Comparison of ENCODE assay signal across 21 cellular contexts in the genomic region with DNA sequence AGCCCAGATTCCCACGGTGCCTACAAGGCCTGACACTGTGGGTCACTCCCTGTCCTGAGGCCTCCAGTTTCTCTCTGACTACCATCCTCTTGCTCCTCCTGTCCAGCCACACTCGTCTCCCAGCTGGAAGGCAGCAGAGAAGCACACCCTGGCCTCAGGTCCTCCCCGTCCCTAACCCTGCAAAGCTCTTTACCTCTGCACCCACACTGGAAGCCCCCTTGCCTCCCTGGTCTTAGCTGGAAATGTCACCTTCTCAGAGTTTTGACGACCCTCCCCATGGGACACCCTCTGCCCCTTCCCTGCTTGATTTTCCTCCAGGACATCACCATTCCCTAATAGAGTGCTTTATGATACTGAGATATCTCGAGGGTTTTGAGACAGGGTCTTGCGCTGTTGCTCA. TPM values are rescaled to one million over a fixed set of nuclear protein-coding genes. Genes with fewer than 3 reads are reported as not detected.
DNase-seq lines count a peak whose midpoint lies in the region; ATAC-seq, FAIRE-seq and TF ChIP-seq lines count a peak whose summit lies in the region.
"Had no signal": no experiment of that assay in that cellular context is flagged by ENCODE, and none has a peak within 500 bp of the region (broad histone marks: within the 10 kb centered on the region; RNA-seq: fewer than 3 reads in every experiment).

No MANE protein-coding gene starts in this region.

- no peak overlapping the region for H3K14ac ChIP-seq in H1 (ENCODE audit: insufficient read length)

- H3K9ac ChIP-seq in H1 (replicated peaks in 1 of 4; ENCODE audit: extremely low read depth in 1 of 4, low read depth in 3 of 4, low read length in 3 of 4), result no peak overlapping the region

- peaks cover 0 to 9% of the 10 kb centered on the region in 2 donors for H3K27me3 Mint-ChIP-seq in natural killer cell treated with Interleukin-12 subunit alpha and Interleukin-12 subunit beta and Interleukin-15 and Interleukin-18, amount 100 ng/mL, for 72 hours
- peaks cover 0 to 9% of the 10 kb centered on the region in 2 donors for H3K27me3 Mint-ChIP-seq in natural killer cell (ENCODE audit: low read depth in 2 of 2)
- no peaks in the 10 kb centered on the region for H3K27me3 Mint-ChIP-seq in osteocyte (ENCODE audit: unreplicated experiment)
- no peaks in the 10 kb centered on the region for H3K27me3 Mint-ChIP-seq in stimulated activated memory B cell treated with anti-CD40 and anti-IgM and Interleukin-4, amounts not matched to agents 10 μg/mL and 1 μg/mL and 100 μg/mL, for 72 hours

- no peaks in the 10 kb centered on the region for H3K4me1 Mint-ChIP-seq in natural killer cell treated with Interleukin-12 subunit alpha and Interleukin-12 subunit beta and Interleukin-15 and Interleukin-18, amount 100 ng/mL, for 72 hours (ENCODE audit: low read depth in 2 of 2)
- H3K4me1 Mint-ChIP-seq in natural killer cell (no peaks in the 10 kb centered on the region), osteocyte (ENCODE audit: unreplicated experiment) (peaks cover 15% of the 10 kb centered on the region)
- peaks cover 21% of the 10 kb centered on the region for H3K4me1 Mint-ChIP-seq in stimulated activated memory B cell treated with anti-CD40 and anti-IgM and Interleukin-4, amounts not matched to agents 10 μg/mL and 1 μg/mL and 100 μg/mL, for 72 hours

- FAIRE-seq in H1 (lab: Jason Lieb, UNC), result no peak
- FAIRE-seq: GM12891, GM18507, H54 had no signal

- H2AK5ac ChIP-seq in H1 (ENCODE audit: low read depth, low read length), result 0 out of 2 replicates have a peak overlapping the region, but pooled peaks have one; percentile 82

- H3K23ac ChIP-seq in H1 (ENCODE audit: insufficient read length), result no peak overlapping the region

- POLR2A ChIA-PET in H1 (lab: Charles Lee; ENCODE audit: partially characterized antibody), result interaction anchor here (0.7 to 6.4 kb wide), 2 partner anchors 9 to 11 kb away, joined by 3 to 60 read pairs; a partner anchor contains a TSS

- TF ChIP-seq CTCF in natural killer cell (IDR thresholded peaks at IDR 0.05) (no peak), H1 (IDR thresholded peaks at IDR 0.05; ENCODE audit: control extremely low read depth in 1 of 3, insufficient read depth in 1 of 3, low read depth in 1 of 3, low read length in 3 of 3) (no peak), osteocyte (IDR thresholded peaks at IDR 0.05) (no peak)

- no peaks in the 10 kb centered on the region for H3K9me3 ChIP-seq in H1 (ENCODE audit: insufficient read depth in 2 of 2, low read depth in 1 of 2, low read length in 1 of 2)
- no peaks in the 10 kb centered on the region for H3K9me3 ChIP-seq in HAP-1
- H3K9me3 ChIP-seq: Caco-2 had no signal

- ATAC-seq in natural killer cell treated with Interleukin-12 subunit alpha and Interleukin-12 subunit beta and Interleukin-15 and Interleukin-18, amount 100 ng/mL, for 72 hours, result no peak
- no peak for ATAC-seq in natural killer cell
- no peak for ATAC-seq in stimulated activated memory B cell treated with anti-CD40 and anti-IgM and Interleukin-4, amounts not matched to agents 10 μg/mL and 1 μg/mL and 100 μg/mL, for 72 hours
- ATAC-seq: CD8-positive, alpha-beta T cell; GM23338; HCT116 had no signal

- TF ChIP-seq RAD21 in H1 (IDR thresholded peaks at IDR 0.05 in 1 of 2, conservative IDR thresholded peaks at IDR 0.05 in 1 of 2; ENCODE audit: low read depth in 2 of 2, low read length in 2 of 2), result no peak

- no peaks in the 10 kb centered on the region for H3K79me2 ChIP-seq in H1 (ENCODE audit: control insufficient read depth in 1 of 2, insufficient read depth in 2 of 2, low read length in 2 of 2)

- H3K27ac ChIP-seq in H1 (ENCODE audit: low read depth, low read length), result no peak overlapping the region

- no peaks in the 10 kb centered on the region for H3K9me3 Mint-ChIP-seq in natural killer cell treated with Interleukin-12 subunit alpha and Interleukin-12 subunit beta and Interleukin-15 and Interleukin-18, amount 100 ng/mL, for 72 hours
- no peaks in the 10 kb centered on the region for H3K9me3 Mint-ChIP-seq in natural killer cell
- no peaks in the 10 kb centered on the region for H3K9me3 Mint-ChIP-seq in osteocyte (ENCODE audit: unreplicated experiment)
- no peaks in the 10 kb centered on the region for H3K9me3 Mint-ChIP-seq in stimulated activated memory B cell treated with anti-CD40 and anti-IgM and Interleukin-4, amounts not matched to agents 10 μg/mL and 1 μg/mL and 100 μg/mL, for 72 hours
- H3K9me3 Mint-ChIP-seq: CD8-positive, alpha-beta T cell; GM23338 had no signal

- H3K36me3 ChIP-seq in H1 (ENCODE audit: control insufficient read depth in 2 of 4, insufficient read depth in 4 of 4, low read length in 3 of 4), result no peaks in the 10 kb centered on the region
- no peaks in the 10 kb centered on the region for H3K36me3 ChIP-seq in HAP-1 (replicated peaks)

- H4K20me1 ChIP-seq in H1 (replicated peaks in 1 of 2; ENCODE audit: control insufficient read depth in 1 of 2, insufficient read depth in 2 of 2, low read length in 2 of 2), result no peaks in the 10 kb centered on the region

- no peak overlapping the region for H3K56ac ChIP-seq in H1 (replicated peaks; ENCODE audit: insufficient read length, low read depth, low read length)

- no peak overlapping the region for H3K4me3 ChIP-seq in H1 (ENCODE audit: extremely low read depth in 1 of 4, insufficient read depth in 2 of 4, low read depth in 3 of 4, low read length in 4 of 4)
- no peak overlapping the region for H3K4me3 ChIP-seq in HAP-1
- H3K4me3 ChIP-seq: GM23338 had no signal

- peak overlapping the region; percentile 72; the same call in 1 of the 2 replicates for H2BK15ac ChIP-seq in H1 (ENCODE audit: low read length)

- H2BK20ac ChIP-seq in H1 (ENCODE audit: low read length), result 0 out of 2 replicates have a peak overlapping the region, but pooled peaks have one; percentile 72

- H3K4me1 ChIP-seq in H1 (replicated peaks in 1 of 4; ENCODE audit: control insufficient read depth in 3 of 4, insufficient read depth in 4 of 4, low read length in 3 of 4) (peaks cover 4 to 10% (median 6%) of the 10 kb centered on the region in 4 experiments; a peak in 6 of 7 replicates), HAP-1 (no peaks in the 10 kb centered on the region; the same call in 1 of the 2 replicates)
- H3K4me1 ChIP-seq: Caco-2 had no signal

- no peak overlapping the region for H3K4me2 ChIP-seq in H1 (ENCODE audit: insufficient read depth in 1 of 2, low read depth in 2 of 2, low read length in 2 of 2)
- H3K4me2 ChIP-seq: GM23338 had no signal

- H3K27ac Mint-ChIP-seq in natural killer cell treated with Interleukin-12 subunit alpha and Interleukin-12 subunit beta and Interleukin-15 and Interleukin-18, amount 100 ng/mL, for 72 hours, result no peak overlapping the region
- H3K27ac Mint-ChIP-seq in natural killer cell (no peak overlapping the region), osteocyte (ENCODE audit: unreplicated experiment) (no peak overlapping the region)
- peak overlapping the region; percentile 16 for H3K27ac Mint-ChIP-seq in stimulated activated memory B cell treated with anti-CD40 and anti-IgM and Interleukin-4, amounts not matched to agents 10 μg/mL and 1 μg/mL and 100 μg/mL, for 72 hours
- H3K27ac Mint-ChIP-seq: CD8-positive, alpha-beta T cell; GM23338 had no signal

- H3K36me3 Mint-ChIP-seq in natural killer cell treated with Interleukin-12 subunit alpha and Interleukin-12 subunit beta and Interleukin-15 and Interleukin-18, amount 100 ng/mL, for 72 hours, result no peaks in the 10 kb centered on the region
- H3K36me3 Mint-ChIP-seq in natural killer cell, result no peaks in the 10 kb centered on the region
- no peaks in the 10 kb centered on the region for H3K36me3 Mint-ChIP-seq in osteocyte (ENCODE audit: unreplicated experiment)
- no peaks in the 10 kb centered on the region for H3K36me3 Mint-ChIP-seq in stimulated activated memory B cell treated with anti-CD40 and anti-IgM and Interleukin-4, amounts not matched to agents 10 μg/mL and 1 μg/mL and 100 μg/mL, for 72 hours
- H3K36me3 Mint-ChIP-seq: CD8-positive, alpha-beta T cell had no signal

- H4K8ac ChIP-seq in H1 (ENCODE audit: extremely low read depth, insufficient read depth, low read length), result no peak overlapping the region

- DNase-seq in natural killer cell treated with Interleukin-12 subunit alpha and Interleukin-12 subunit beta and Interleukin-15 and Interleukin-18, amount 100 ng/mL, for 72 hours (ENCODE audit: low spot score), result peak; percentile 51
- DNase-seq in natural killer cell (no peak), H1 (ENCODE audit: low read depth in 1 of 2, low spot score in 2 of 2) (no peak), osteocyte (ENCODE audit: extremely low spot score, unreplicated experiment) (peak; percentile 69), HAP-1 (ENCODE audit: low spot score in 2 of 2) (no peak), DMS 273 treated with DMSO at 0.1 percent for 48 hours (lab: John Stamatoyannopoulos, UW) (no peak)
- no peak for DNase-seq in activated naive CD4-positive, alpha-beta T cell treated with Interleukin-2 at 50 U/mL for 16 hours
- DNase-seq: C1 segment of cervical spinal cord; Caco-2; CD8-positive, alpha-beta T cell; DMS79; EL; GDM1 had no signal

- no peak overlapping the region for H2BK120ac ChIP-seq in H1 (replicated peaks; ENCODE audit: low read depth, low read length)

- CTCF ChIA-PET in H1 (lab: Charles Lee; ENCODE audit: partially characterized antibody), result interaction anchor here (0.6 to 0.9 kb wide), 2 partner anchors 16 to 729 kb away, joined by 3 read pairs; no protein-coding TSS in a partner anchor

- H3K4ac ChIP-seq in H1 (replicated peaks; ENCODE audit: insufficient read length, low read depth, low read length), result no peak overlapping the region

- TF ChIP-seq POLR2A in H1 (IDR thresholded peaks at IDR 0.05; ENCODE audit: control extremely low read depth in 1 of 2, low read depth in 2 of 2, low read length in 2 of 2), result no peak

- no peak overlapping the region for H4K5ac ChIP-seq in H1 (ENCODE audit: insufficient read length, low read depth, low read length)

- no peak for TF ChIP-seq EP300 in H1 (IDR thresholded peaks at IDR 0.05; ENCODE audit: borderline replicate concordance in 1 of 2, low read depth in 2 of 2, low read length in 2 of 2)

- H2BK12ac ChIP-seq in H1 (ENCODE audit: low read depth, low read length), result no peak overlapping the region

- no peak overlapping the region for H2BK5ac ChIP-seq in H1 (ENCODE audit: low read depth, low read length)

- H4K91ac ChIP-seq in H1 (replicated peaks; ENCODE audit: insufficient read length, low read length), result no peak overlapping the region

- no peak overlapping the region; the same call in 1 of the 2 replicates for H3K18ac ChIP-seq in H1 (ENCODE audit: extremely low read depth, low read length)

- 92% methylated on average over 6 of the region's 6 CpGs; no CpG with 5 or more reads in 1 of the 2 experiments for WGBS in H1 (ENCODE audit: extremely low coverage in 1 of 2, insufficient coverage in 1 of 2, insufficient read length in 1 of 2, insufficient replicate concordance in 2 of 2, low coverage in 1 of 2, low lambda C conversion rate in 2 of 2, missing lambda C conversion rate in 1 of 2), 2 experiments

- no peak overlapping the region for H3K4me3 Mint-ChIP-seq in natural killer cell treated with Interleukin-12 subunit alpha and Interleukin-12 subunit beta and Interleukin-15 and Interleukin-18, amount 100 ng/mL, for 72 hours
- H3K4me3 Mint-ChIP-seq in natural killer cell (no peak overlapping the region), osteocyte (ENCODE audit: unreplicated experiment) (no peak overlapping the region)
- no peak overlapping the region for H3K4me3 Mint-ChIP-seq in stimulated activated memory B cell treated with anti-CD40 and anti-IgM and Interleukin-4, amounts not matched to agents 10 μg/mL and 1 μg/mL and 100 μg/mL, for 72 hours
- H3K4me3 Mint-ChIP-seq: CD8-positive, alpha-beta T cell; GM23338 had no signal

- H2AFZ ChIP-seq in H1 (ENCODE audit: low read length), result no peak overlapping the region

- in situ Hi-C loops in HAP-1 (cut with MboI; ENCODE audit: low sequenced_read_pairs), result no loop called here

- no peaks in the 10 kb centered on the region for H3K27me3 ChIP-seq in H1 (replicated peaks in 1 of 4; ENCODE audit: control insufficient read depth in 3 of 4, extremely low read depth in 1 of 4, insufficient read depth in 3 of 4, low read length in 3 of 4)
- H3K27me3 ChIP-seq in HAP-1 (ENCODE audit: low read depth), result no peaks in the 10 kb centered on the region

- intact Hi-C loops in natural killer cell (cut with micrococcal nuclease), result no loop called here

- peaks cover 2% of the 10 kb centered on the region; the same call in 1 of the 2 replicates for H3K23me2 ChIP-seq in H1 (ENCODE audit: low read depth, low read length)

- H3K79me1 ChIP-seq in H1 (ENCODE audit: low read depth, low read length), result no peaks in the 10 kb centered on the region

RNA-seq across cellular contexts. Expression of a gene that starts 10.6 kb away (rescaled TPM):
- 10 to 100 TPM; 13.9 to 39.8 TPM for total RNA-seq in natural killer cell treated with Interleukin-12 subunit alpha and Interleukin-12 subunit beta and Interleukin-15 and Interleukin-18, amount 100 ng/mL, for 72 hours
- total RNA-seq in natural killer cell, result 100 to 1,000 TPM in 1 of 3 donors, 10 to 100 TPM in 2; 46.9 to 117 (median 48.3) TPM
- 6.6 and 8.3 TPM in 2 replicates for total RNA-seq in H1 (2021; fragmentation: NEBNext Ultra II Directional; extraction: Animal tissue kit (Norgen Biotek cat#: 25700))
- not detected in 2 replicates for polyA plus RNA-seq in H1 (2011; rRNA removed)
- not detected for polyA plus RNA-seq in H1 (2011; cell fraction: cytosol; rRNA removed)
- polyA plus RNA-seq in H1 (2011; cell fraction: nucleus; rRNA removed), result not detected
- polyA plus RNA-seq in H1 (2012, experiment 1 of 2), result not detected in 4 replicates
- not detected for polyA plus RNA-seq in H1 (2012, experiment 2 of 2)
- polyA plus RNA-seq in H1 (2013, experiment 1 of 2), result not detected
- polyA plus RNA-seq in H1 (2013, experiment 2 of 2), result not detected
- polyA minus RNA-seq in H1 (2011; rRNA and poly(A)+ RNA removed), result 158 TPM in 1 of 2 replicates, not detected in the other
- polyA minus RNA-seq in H1 (2011; cell fraction: cytosol; rRNA and poly(A)+ RNA removed), result 36.5 TPM
- polyA minus RNA-seq in H1 (2011; cell fraction: nucleus; rRNA and poly(A)+ RNA removed), result not detected
- total RNA-seq in osteocyte, result 4.7 TPM in 1 of 2 replicates, not detected in the other
- total RNA-seq: A172, GM23338 had no signal
- polyA plus RNA-seq: BJ had no signal

RNA-seq across cellular contexts. Expression of a gene that starts 49.8 kb away (rescaled TPM):
- 10 to 100 TPM in 1 of 2 donors, 1 to 10 TPM in 1; 7.4 to 17.3 TPM for total RNA-seq in natural killer cell treated with Interleukin-12 subunit alpha and Interleukin-12 subunit beta and Interleukin-15 and Interleukin-18, amount 100 ng/mL, for 72 hours
- 10 to 100 TPM in 2 of 3 donors, 1 to 10 TPM in 1; 9.0 to 17.0 (median 10.5) TPM for total RNA-seq in natural killer cell
- 7.7 and 8.5 TPM in 2 replicates for total RNA-seq in H1 (2021; fragmentation: NEBNext Ultra II Directional; extraction: Animal tissue kit (Norgen Biotek cat#: 25700))
- polyA plus RNA-seq in H1 (2011; rRNA removed), result 2.1 and 5.1 TPM in 2 replicates
- 7.4 TPM for polyA plus RNA-seq in H1 (2011; cell fraction: cytosol; rRNA removed)
- 2.0 TPM for polyA plus RNA-seq in H1 (2011; cell fraction: nucleus; rRNA removed)
- 4.8 to 8.9 TPM (median 5.4 TPM) in 4 replicates for polyA plus RNA-seq in H1 (2012, experiment 1 of 2)
- polyA plus RNA-seq in H1 (2012, experiment 2 of 2), result 1.7 TPM
- 10.3 TPM for polyA plus RNA-seq in H1 (2013, experiment 1 of 2)
- polyA plus RNA-seq in H1 (2013, experiment 2 of 2), result 10.8 TPM
- 2.2 and 2.9 TPM in 2 replicates for polyA minus RNA-seq in H1 (2011; rRNA and poly(A)+ RNA removed)
- 2.7 TPM for polyA minus RNA-seq in H1 (2011; cell fraction: cytosol; rRNA and poly(A)+ RNA removed)
- polyA minus RNA-seq in H1 (2011; cell fraction: nucleus; rRNA and poly(A)+ RNA removed), result 4.7 TPM
- total RNA-seq in osteocyte, result 20.8 and 22.4 TPM in 2 replicates

Comparison
In these comparisons a context has a peak if more than half of its experiments do, and no peak if none do; other contexts are left out.
1. DNase-seq: peak in natural killer cell treated with Interleukin-12 subunit alpha and Interleukin-12 subunit beta and Interleukin-15 and Interleukin-18, amount 100 ng/mL, for 72 hours (single experiment) and osteocyte (single experiment); none in natural killer cell (single experiment), H1 (0 of 2), activated naive CD4-positive, alpha-beta T cell treated with Interleukin-2 at 50 U/mL for 16 hours (single experiment), HAP-1 (0 of 2) and DMS 273 treated with DMSO at 0.1 percent for 48 hours (single experiment).